15 cellular contexts compared by ENCODE assay signal in the genomic region with DNA sequence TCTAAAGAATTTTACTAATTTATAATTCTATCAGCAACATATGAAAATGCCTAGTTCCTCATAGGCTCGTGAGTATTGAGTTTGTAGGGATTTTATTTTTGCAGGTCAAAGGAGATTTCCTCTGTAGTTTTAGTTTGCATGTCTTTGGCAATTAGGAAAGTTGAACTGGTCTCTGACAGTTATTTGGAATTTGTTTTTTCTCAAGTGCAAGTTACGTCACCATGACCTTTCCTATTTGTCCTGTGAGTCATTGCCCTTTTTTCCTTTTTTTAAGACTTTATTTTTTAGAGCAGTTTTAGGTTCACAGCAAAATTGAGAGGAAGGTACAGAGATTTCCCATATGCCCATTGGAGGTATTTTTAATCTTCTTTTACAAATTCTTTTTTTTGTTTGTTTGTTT. TPM values are rescaled to one million over a fixed set of nuclear protein-coding genes. Genes with fewer than 3 reads are reported as not detected.
A peak's percentile ranks its signal among the peaks of the same experiment; 100 is the strongest.
DNase-seq lines count a peak whose midpoint lies in the region; ATAC-seq, FAIRE-seq and TF ChIP-seq lines count a peak whose summit lies in the region.
"Had no signal": no experiment of that assay in that cellular context is flagged by ENCODE, and none has a peak within 500 bp of the region (broad histone marks: within the 10 kb centered on the region; RNA-seq: fewer than 3 reads in every experiment).

No MANE protein-coding gene starts in this region.

- FAIRE-seq in GM12891 (lab: Jason Lieb, UNC) = no peak
- FAIRE-seq: H1 had no signal

- peaks cover 3% of the 10 kb centered on the region for H3K9me3 Mint-ChIP-seq in osteocyte (ENCODE audit: unreplicated experiment)
- H3K9me3 Mint-ChIP-seq: stimulated activated naive CD8-positive, alpha-beta T cell treated with anti-CD3 and anti-CD28 coated beads, Interleukin-15, Interleukin-2, amounts not matched to agents 100 ng/mL and 50 ng/mL, for 24 hours had no signal

- no peaks in the 10 kb centered on the region for H3K27me3 Mint-ChIP-seq in osteocyte (ENCODE audit: unreplicated experiment)
- H3K27me3 Mint-ChIP-seq: stimulated activated naive CD8-positive, alpha-beta T cell treated with anti-CD3 and anti-CD28 coated beads, Interleukin-15, Interleukin-2, amounts not matched to agents 100 ng/mL and 50 ng/mL, for 24 hours had no signal

- H3K36me3 Mint-ChIP-seq in osteocyte (ENCODE audit: unreplicated experiment) = peaks cover 1% of the 10 kb centered on the region

- peak; percentile 72 for DNase-seq in AG08396 (ENCODE audit: low spot score)
- DNase-seq in NB4 (ENCODE audit: low read depth) = peak; percentile 59
- peak; percentile 30 for DNase-seq in epithelial cell of esophagus (ENCODE audit: low read depth)
- no peak for DNase-seq in osteocyte (ENCODE audit: extremely low spot score, unreplicated experiment)
- no peak for DNase-seq in glomerular visceral epithelial cell (ENCODE audit: extremely low spot score)
- no peak for DNase-seq in NCI-H748 treated with DMSO at 0.1 percent for 48 hours (lab: John Stamatoyannopoulos, UW)
- DNase-seq in GM12891 (ENCODE audit: insufficient read length, low spot score) = no peak
- DNase-seq: activated CD4-positive, alpha-beta T cell treated with anti-CD3 and anti-CD28 coated beads, Interleukin-2, amount 50 U/mL, for 1 hour; activated gamma-delta T cell; GF-D8; KG1; stimulated activated CD4-positive, alpha-beta T cell treated with anti-CD3 and anti-CD28 coated beads, Interleukin-1b, Interleukin-23, amount 100 ng/mL, for 48 hours had no signal

- H3K27ac Mint-ChIP-seq in osteocyte (ENCODE audit: unreplicated experiment) = peak overlapping the region; percentile 92
- H3K27ac Mint-ChIP-seq: stimulated activated naive CD8-positive, alpha-beta T cell treated with anti-CD3 and anti-CD28 coated beads, Interleukin-15, Interleukin-2, amounts not matched to agents 100 ng/mL and 50 ng/mL, for 24 hours had no signal

- no peak for ATAC-seq in GM18909 (IDR thresholded peaks at IDR 0.05; ENCODE audit: poor library complexity, unreplicated experiment)

- TF ChIP-seq POLR2A in NB4 (IDR thresholded peaks at IDR 0.05; ENCODE audit: extremely low read depth, insufficient read length) = no peak
- TF ChIP-seq POLR2A in GM12891 (IDR thresholded peaks at IDR 0.05; ENCODE audit: low read depth, low read length) = no peak

- H3K4me3 Mint-ChIP-seq in osteocyte (ENCODE audit: unreplicated experiment) = no peak overlapping the region
- H3K4me3 Mint-ChIP-seq: stimulated activated naive CD8-positive, alpha-beta T cell treated with anti-CD3 and anti-CD28 coated beads, Interleukin-15, Interleukin-2, amounts not matched to agents 100 ng/mL and 50 ng/mL, for 24 hours had no signal

- peaks cover 79% of the 10 kb centered on the region for H3K4me1 Mint-ChIP-seq in osteocyte (ENCODE audit: unreplicated experiment)

- H3K4me3 ChIP-seq in NB4 (ENCODE audit: low read depth, low read length) = no peak overlapping the region
- H3K4me3 ChIP-seq in epithelial cell of esophagus (ENCODE audit: low read length) = no peak overlapping the region

- TF ChIP-seq CTCF in NB4 (IDR thresholded peaks at IDR 0.05; ENCODE audit: low read depth, low read length) (no peak), epithelial cell of esophagus (IDR thresholded peaks at IDR 0.05; ENCODE audit: insufficient read depth, low read depth, low read length, missing control alignments) (no peak), osteocyte (IDR thresholded peaks at IDR 0.05) (no peak)

TF ChIP-seq in GM12891, 5 proteins besides CTCF, POLR2A, EP300 and RAD21:
- TF ChIP-seq POLR2AphosphoS5 (IDR thresholded peaks at IDR 0.05; ENCODE audit: low read depth, low read length) (no peak), POU2F2 (IDR thresholded peaks at IDR 0.05; ENCODE audit: low read depth, low read length) (no peak), PAX5 (IDR thresholded peaks at IDR 0.05; ENCODE audit: insufficient read depth, low read length, severe bottlenecking) (no peak), TAF1 (IDR thresholded peaks at IDR 0.05; ENCODE audit: low read depth, low read length) (no peak), SPI1 (IDR thresholded peaks at IDR 0.05; ENCODE audit: low read depth, low read length) (no peak)
TF ChIP-seq in GM12891: peak in this region for 0.

RNA-seq across cellular contexts. Expression of gene RAMP1, which starts 29.0 kb away (rescaled TPM):
- 87.9 and 93.4 TPM in 2 replicates for total RNA-seq in osteocyte
- polyA plus RNA-seq in GM12891 (2012; ENCODE audit: low read depth, missing spikeins) = 0.14 TPM

Comparison
In these comparisons a context has a peak if more than half of its experiments do, and no peak if none do; other contexts are left out.
1. DNase-seq: peak in AG08396 (single experiment), NB4 (single experiment) and epithelial cell of esophagus (single experiment); none in osteocyte (single experiment), glomerular visceral epithelial cell (single experiment), NCI-H748 treated with DMSO at 0.1 percent for 48 hours (single experiment) and GM12891 (single experiment).